ENCODE assay signal across 8 cellular contexts in genomic region chr17:19378416-19379293, GRCh38. TPM values are rescaled to one million over a fixed set of nuclear protein-coding genes. Genes with fewer than 3 reads are reported as not detected.
DNase-seq lines count a peak whose midpoint lies in the region; ATAC-seq and TF ChIP-seq lines count a peak whose summit lies in the region.

Gene MAPK7, plus strand, starts transcription at chr17:19378498. Its CDS starts 403 bp downstream, at chr17:19378901.

- H3K27me3 ChIP-seq in ovary: no peaks in the 10 kb centered on the region

- TF ChIP-seq EP300 in ovary (IDR thresholded peaks at IDR 0.05): no peak

- H3K36me3 ChIP-seq in ovary: no peaks in the 10 kb centered on the region

- peak within 1 kb of the TSS; percentile 71 for H3K4me3 ChIP-seq in GM12864 (ENCODE audit: low read depth, low read length)
- peak within 1 kb of the TSS; percentile 85 for H3K4me3 ChIP-seq in WI38 (ENCODE audit: low read depth, low read length)
- H3K4me3 ChIP-seq in ovary: peak within 1 kb of the TSS; percentile 93

- H3K9me3 ChIP-seq in ovary: no peaks in the 10 kb centered on the region

- ATAC-seq in HG02678 (IDR thresholded peaks at IDR 0.05; ENCODE audit: unreplicated experiment): peak; percentile 12
- ATAC-seq in HG03097 (IDR thresholded peaks at IDR 0.05; ENCODE audit: low FRiP score, unreplicated experiment): no peak

- no peak for DNase-seq in GM12864 (ENCODE audit: low read depth)
- DNase-seq in glomerular endothelial cell (ENCODE audit: extremely low read depth, low read depth, low spot score): no peak
- no peak for DNase-seq in ovary
- DNase-seq in NCI-H510A treated with DMSO at 0.1 percent for 48 hours (lab: John Stamatoyannopoulos, UW): no peak
- DNase-seq in middle frontal gyrus (ENCODE audit: extremely low spot score, low spot score): no peak

- no peak for TF ChIP-seq CTCF in GM12864 (IDR thresholded peaks at IDR 0.05; ENCODE audit: low read depth, low read length, missing control alignments)
- no peak for TF ChIP-seq CTCF in WI38 (IDR thresholded peaks at IDR 0.05; ENCODE audit: low read depth, low read length)
- TF ChIP-seq CTCF in ovary (IDR thresholded peaks at IDR 0.05): no peak

- WGBS in ovary, 3 donors: 2 to 5% (median 3%) methylated on average over 51 to 68 of the region's 68 CpGs

- intact Hi-C loops in ovary (cut with DNase I): no loop called here

- peaks cover 11% of the 10 kb centered on the region for H3K4me1 ChIP-seq in ovary (ENCODE audit: insufficient read depth)

- TF ChIP-seq POLR2A in ovary (IDR thresholded peaks at IDR 0.05): peak; percentile 73

- peak within 1 kb of the TSS; percentile 85 to 97 for H3K27ac ChIP-seq in ovary

RNA-seq across cellular contexts. Expression of gene MAPK7, which starts in this region (rescaled TPM):
- 24.9 and 36.8 TPM in 2 replicates for total RNA-seq in glomerular endothelial cell
- 10 to 100 TPM; 14.3 to 74.6 (median 40.6) TPM for total RNA-seq in ovary
- polyA plus RNA-seq in ovary: 10 to 100 TPM; 15.2 to 23.0 TPM
